33 cellular contexts compared by ENCODE assay signal in the genomic region with DNA sequence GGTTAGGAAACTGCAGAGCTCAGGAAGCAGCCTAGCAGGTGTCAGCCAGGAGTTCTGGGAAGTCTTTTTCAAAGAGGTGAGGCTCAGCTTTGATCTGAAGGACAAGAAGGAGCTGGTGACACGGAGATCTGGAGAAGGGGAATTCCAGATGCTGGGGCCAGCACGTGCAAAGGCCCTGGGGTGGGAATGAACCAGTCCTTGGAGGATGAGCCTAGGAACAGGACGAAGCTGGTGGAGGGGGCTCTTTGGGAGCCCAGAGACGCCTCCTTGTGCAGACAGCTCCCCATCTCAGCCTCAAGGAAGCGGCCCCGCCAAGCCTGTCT. TPM values are rescaled to one million over a fixed set of nuclear protein-coding genes. Genes with fewer than 3 reads are reported as not detected.
A peak's percentile ranks its signal among the peaks of the same experiment; 100 is the strongest.
DNase-seq lines count a peak whose midpoint lies in the region; ATAC-seq and TF ChIP-seq lines count a peak whose summit lies in the region.
"Had no signal": no experiment of that assay in that cellular context is flagged by ENCODE, and none has a peak within 500 bp of the region (broad histone marks: within the 10 kb centered on the region; RNA-seq: fewer than 3 reads in every experiment).

No MANE protein-coding gene starts in this region.

- ATAC-seq in Right ventricle myocardium inferior, result no peak
- no peak for ATAC-seq in Right ventricle myocardium superior (ENCODE audit: poor library complexity)
- no peak for ATAC-seq in GM21529 (IDR thresholded peaks at IDR 0.05; ENCODE audit: unreplicated experiment)
- ATAC-seq: T-helper 17 cell had no signal

- H3F3A ChIP-seq in Loucy (ENCODE audit: low read depth), result no peaks in the 10 kb centered on the region

- peak overlapping the region; percentile 48 for H3K9ac ChIP-seq in Loucy (ENCODE audit: low read depth, low read length, poor library complexity, severe bottlenecking)

- TF ChIP-seq CTCF in Loucy (conservative IDR thresholded peaks at IDR 0.05; ENCODE audit: low read length) (no peak), glutamatergic neuron (IDR thresholded peaks at IDR 0.05; ENCODE audit: partially characterized antibody, unreplicated experiment) (no peak), progenitor cell of endocrine pancreas (IDR thresholded peaks at IDR 0.05; ENCODE audit: unreplicated experiment) (no peak)

- H3K4me3 Mint-ChIP-seq in glutamatergic neuron (ENCODE audit: unreplicated experiment), result no peak overlapping the region
- H3K4me3 Mint-ChIP-seq in progenitor cell of endocrine pancreas (ENCODE audit: low read depth), result no peak overlapping the region
- H3K4me3 Mint-ChIP-seq: activated CD4-positive, alpha-beta T cell treated with anti-CD3 and anti-CD28 coated beads, Interleukin-2, amount 10 ng/mL, durations not matched to agents 7 days and 5 days; activated naive CD4-positive, alpha-beta T cell treated with anti-CD3 and anti-CD28 coated beads, Interleukin-2, amount 10 ng/mL, durations not matched to agents 7 days and 5 days; H9; T-helper 17 cell had no signal

- peak; percentile 15 for DNase-seq in Right ventricle myocardium inferior (ENCODE audit: missing footprints)
- DNase-seq in Right ventricle myocardium superior, result no peak
- no peak for DNase-seq in glutamatergic neuron
- no peak for DNase-seq in progenitor cell of endocrine pancreas (ENCODE audit: low spot score, unreplicated experiment)
- no peak for DNase-seq in C1 segment of cervical spinal cord (lab: John Stamatoyannopoulos, UW)
- DNase-seq in NCI-H526 (lab: John Stamatoyannopoulos, UW), result no peak
- DNase-seq: activated CD4-positive, alpha-beta T cell treated with anti-CD3 and anti-CD28 coated beads, Interleukin-2, amount 10 ng/mL, durations not matched to agents 7 days and 5 days; activated naive CD4-positive, alpha-beta T cell treated with anti-CD3 and anti-CD28 coated beads, Interleukin-2, amount 10 ng/mL, durations not matched to agents 7 days and 5 days; activated T-cell treated with anti-CD3 and anti-CD28 coated beads, Interleukin-2, amount 50 U/mL, for 48 hours; AML-193; amygdala; DMS53; effector CD4-positive, alpha-beta T cell; erythroblast; H9; MG63; NCI-H1417 treated with DMSO at 0.1 percent for 48 hours; NCI-H82; occipital lobe; stimulated activated CD4-positive, alpha-beta T cell treated with anti-CD3 and anti-CD28 coated beads, Interleukin-2, amount 100 ng/mL, for 24 hours; transverse colon had no signal

- H3K36me3 Mint-ChIP-seq in glutamatergic neuron (ENCODE audit: unreplicated experiment) (no peaks in the 10 kb centered on the region), progenitor cell of endocrine pancreas (ENCODE audit: insufficient read depth) (no peaks in the 10 kb centered on the region)
- H3K36me3 Mint-ChIP-seq: IgD-negative memory B cell had no signal

- H3K27ac Mint-ChIP-seq in glutamatergic neuron (ENCODE audit: unreplicated experiment) (peak overlapping the region; percentile 12), progenitor cell of endocrine pancreas (peak overlapping the region; percentile 34)
- H3K27ac Mint-ChIP-seq: IgD-negative memory B cell, T-helper 17 cell had no signal

- peaks cover 20% of the 10 kb centered on the region for H3K4me1 ChIP-seq in Loucy (ENCODE audit: insufficient read depth, low read length, poor library complexity, severe bottlenecking)

- no peaks in the 10 kb centered on the region for H4K20me1 ChIP-seq in Loucy (ENCODE audit: insufficient read depth, low read length, poor library complexity, severe bottlenecking)

- no peaks in the 10 kb centered on the region for H3K9me2 ChIP-seq in Loucy (replicated peaks; ENCODE audit: low read depth, low read length)

- H3K4me2 ChIP-seq in Loucy (ENCODE audit: low read depth, low read length, poor library complexity, severe bottlenecking), result peak overlapping the region; percentile 45
- H3K4me2 ChIP-seq: A549, smooth muscle cell had no signal

- H2AFZ ChIP-seq in Loucy (ENCODE audit: low read length), result peak overlapping the region; percentile 29; the same call in 1 of the 2 replicates

- intact Hi-C loops in Right ventricle myocardium inferior (cut with DNase I) (loop anchor here (10.0 kb wide), 2 partner anchors 465 to 555 kb away; partner anchors contain the start of gene COL5A1), Right ventricle myocardium superior (cut with DNase I) (no loop called here)

- H3K9me3 Mint-ChIP-seq in glutamatergic neuron (ENCODE audit: unreplicated experiment) (peaks cover 15% of the 10 kb centered on the region), progenitor cell of endocrine pancreas (ENCODE audit: low read depth) (no peaks in the 10 kb centered on the region)
- H3K9me3 Mint-ChIP-seq: IgD-negative memory B cell had no signal

- H3K4me3 ChIP-seq in Loucy (ENCODE audit: low read length, poor library complexity, severe bottlenecking), result peak overlapping the region; percentile 2
- H3K4me3 ChIP-seq: A549, heart left ventricle, MG63, SK-N-MC, smooth muscle cell, transverse colon had no signal

- H3K36me3 ChIP-seq in Loucy (ENCODE audit: insufficient read depth, low read length), result no peaks in the 10 kb centered on the region
- H3K36me3 ChIP-seq: heart left ventricle, MG63, transverse colon had no signal

- H3K4me1 Mint-ChIP-seq in glutamatergic neuron (ENCODE audit: low read depth, unreplicated experiment) (peaks cover 7% of the 10 kb centered on the region), progenitor cell of endocrine pancreas (ENCODE audit: low read depth) (no peaks in the 10 kb centered on the region)

- H3K27me3 ChIP-seq in Loucy (ENCODE audit: insufficient read depth, low read length, poor library complexity, severe bottlenecking), result no peaks in the 10 kb centered on the region
- H3K27me3 ChIP-seq: MG63 had no signal

- H3K27me3 Mint-ChIP-seq in glutamatergic neuron (ENCODE audit: unreplicated experiment) (peaks cover 5% of the 10 kb centered on the region), progenitor cell of endocrine pancreas (peaks cover 8% of the 10 kb centered on the region)
- H3K27me3 Mint-ChIP-seq: activated CD4-positive, alpha-beta T cell treated with anti-CD3 and anti-CD28 coated beads, Interleukin-2, amount 10 ng/mL, durations not matched to agents 7 days and 5 days had no signal

- no peaks in the 10 kb centered on the region for H3K9me3 ChIP-seq in Loucy (ENCODE audit: insufficient read depth, low read depth, low read length)
- H3K9me3 ChIP-seq: A549, heart left ventricle, MG63, transverse colon had no signal

- H3K79me2 ChIP-seq in Loucy (ENCODE audit: insufficient read depth, low read length), result no peaks in the 10 kb centered on the region

RNA-seq across cellular contexts. Expression of gene RNU6ATAC, which starts 15.2 kb away (rescaled TPM):
- total RNA-seq in Right ventricle myocardium inferior (122 TPM), Right ventricle myocardium superior (351 TPM), glutamatergic neuron (ENCODE audit: unreplicated experiment) (121 TPM), progenitor cell of endocrine pancreas (107 and 116 TPM in 2 replicates)
- total RNA-seq: fibroblast of villous mesenchyme, G401, myocyte, occipital lobe, RPMI7951, smooth muscle cell, transverse colon had no signal

RNA-seq across cellular contexts. Expression of gene WDR5, which starts 43.7 kb away (rescaled TPM):
- total RNA-seq in Right ventricle myocardium inferior (18.2 TPM), Right ventricle myocardium superior (17.5 TPM), glutamatergic neuron (ENCODE audit: unreplicated experiment) (45.9 TPM), progenitor cell of endocrine pancreas (46.8 and 47.0 TPM in 2 replicates)
